In the genomic region with DNA sequence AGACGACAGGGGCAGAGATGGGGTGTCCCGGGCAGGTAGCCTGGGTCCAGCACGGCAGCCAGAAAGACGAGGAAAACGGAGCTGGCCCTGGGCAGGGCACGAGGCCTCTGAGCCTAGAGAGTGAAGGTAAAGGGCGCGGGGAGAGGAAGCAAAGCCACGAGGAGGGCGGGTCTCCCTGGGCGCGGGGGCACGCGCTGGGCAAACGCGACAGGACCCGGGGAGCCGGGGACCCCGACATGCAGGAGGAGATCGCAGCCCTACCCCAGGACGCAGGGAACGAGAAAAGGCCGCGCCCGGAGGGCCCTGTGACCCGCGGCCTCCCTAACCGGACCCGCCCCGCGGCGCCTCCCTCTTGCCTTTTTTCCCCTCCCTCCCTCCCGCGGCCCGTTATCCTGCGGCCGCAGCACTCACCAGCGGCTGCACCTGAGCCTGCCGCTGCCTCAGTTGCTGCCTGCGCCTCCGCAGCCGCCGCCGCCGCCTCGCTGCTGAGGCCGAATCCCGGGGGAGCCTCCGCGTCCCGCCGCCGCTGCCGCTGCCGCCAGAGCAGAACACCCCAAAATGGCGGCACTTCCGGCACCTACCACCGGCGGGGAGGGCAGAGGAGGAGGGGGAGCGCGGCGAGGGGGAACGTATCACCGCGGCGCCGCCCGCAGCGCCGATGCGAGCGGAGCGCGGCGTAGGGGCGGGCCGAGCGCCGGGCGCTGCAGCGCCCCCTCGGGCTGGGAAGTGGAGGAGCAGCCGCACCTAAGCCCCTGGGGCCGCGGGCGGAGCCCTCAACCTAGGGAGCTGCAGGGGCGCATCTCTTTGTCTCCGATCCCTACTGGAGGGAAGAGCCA, we compare ENCODE assay signal across 8 cellular contexts. TPM values are rescaled to one million over a fixed set of nuclear protein-coding genes. Genes with fewer than 3 reads are reported as not detected.
DNase-seq lines count a peak whose midpoint lies in the region; TF ChIP-seq lines count a peak whose summit lies in the region.

TSS of gene CELF1 (minus strand) at position 552 of the 836 bp plus-strand sequence. CDS start 53,609 bp downstream, outside the sequence.

- H3K27me3 Mint-ChIP-seq in nephron (ENCODE audit: low read depth), result no peaks in the 10 kb centered on the region
- H3K27me3 Mint-ChIP-seq in stimulated activated naive CD8-positive, alpha-beta T cell treated with anti-CD3 and anti-CD28 coated beads, Interleukin-15, Interleukin-2, amounts not matched to agents 100 ng/mL and 50 ng/mL, for 24 hours, result no peaks in the 10 kb centered on the region

- peak; percentile 73 for TF ChIP-seq POLR2A in Raji (IDR thresholded peaks at IDR 0.05; ENCODE audit: insufficient read depth, low read depth, low read length)

- H3K9me2 ChIP-seq in Loucy (replicated peaks; ENCODE audit: low read depth, low read length), result no peaks in the 10 kb centered on the region

- TF ChIP-seq CTCF in Loucy (conservative IDR thresholded peaks at IDR 0.05; ENCODE audit: low read length) (peak; percentile 72), fibroblast of pulmonary artery (IDR thresholded peaks at IDR 0.05; ENCODE audit: low read length, missing control alignments) (peak; percentile 45), nephron (IDR thresholded peaks at IDR 0.05; ENCODE audit: unreplicated experiment in 3 of 3) (peak; percentile 96 to 99 (median 97))

- H3K4me3 ChIP-seq in H7 (ENCODE audit: insufficient read depth, low read depth, low read length) (peak within 1 kb of the TSS; percentile 99), Loucy (ENCODE audit: low read length, poor library complexity, severe bottlenecking) (peak within 1 kb of the TSS; percentile 99), fibroblast of pulmonary artery (replicated peaks; ENCODE audit: low read depth, low read length) (peak within 1 kb of the TSS; percentile 97)

- H3K4me1 ChIP-seq in Loucy (ENCODE audit: insufficient read depth, low read length, poor library complexity, severe bottlenecking), result peaks cover 31% of the 10 kb centered on the region

- in situ Hi-C loops in G401 (cut with HindIII; ENCODE audit: low sequenced_read_pairs), result no loop called here

- H3K4me2 ChIP-seq in Loucy (ENCODE audit: low read depth, low read length, poor library complexity, severe bottlenecking), result peak within 1 kb of the TSS; percentile 94

- peaks cover 55% of the 10 kb centered on the region for H3K79me2 ChIP-seq in Loucy (ENCODE audit: insufficient read depth, low read length)

- peak within 1 kb of the TSS; percentile 95 for H3K9ac ChIP-seq in Loucy (ENCODE audit: low read depth, low read length, poor library complexity, severe bottlenecking)

- no peaks in the 10 kb centered on the region for H3K27me3 ChIP-seq in H7 (ENCODE audit: control insufficient read depth, insufficient read depth, low read length)
- H3K27me3 ChIP-seq in Loucy (ENCODE audit: insufficient read depth, low read length, poor library complexity, severe bottlenecking), result no peaks in the 10 kb centered on the region

- H3K4me3 Mint-ChIP-seq in nephron, result peak within 1 kb of the TSS; percentile 99 to 100 (median 99)
- H3K4me3 Mint-ChIP-seq in stimulated activated naive CD8-positive, alpha-beta T cell treated with anti-CD3 and anti-CD28 coated beads, Interleukin-15, Interleukin-2, amounts not matched to agents 100 ng/mL and 50 ng/mL, for 24 hours, result peak within 1 kb of the TSS; percentile 98

- H3K36me3 Mint-ChIP-seq in nephron (ENCODE audit: low read depth), result peaks cover 14% of the 10 kb centered on the region
- H3K36me3 Mint-ChIP-seq in stimulated activated naive CD8-positive, alpha-beta T cell treated with anti-CD3 and anti-CD28 coated beads, Interleukin-15, Interleukin-2, amounts not matched to agents 100 ng/mL and 50 ng/mL, for 24 hours (ENCODE audit: low read depth), result peaks cover 33% of the 10 kb centered on the region

- peak; percentile 90 for DNase-seq in G401 (ENCODE audit: low spot score)
- peak; percentile 93 for DNase-seq in H7
- peak; percentile 90 for DNase-seq in activated T-helper 9 cell treated with anti-CD3 and anti-CD28 coated beads, Interleukin-2, amount 50 U/mL, for 16 hours (ENCODE audit: low read depth)
- peak; percentile 87 for DNase-seq in fibroblast of pulmonary artery (ENCODE audit: low read depth)

- no peaks in the 10 kb centered on the region for H3F3A ChIP-seq in Loucy (ENCODE audit: low read depth)

- H3K9me3 ChIP-seq in Loucy (ENCODE audit: insufficient read depth, low read depth, low read length), result no peaks in the 10 kb centered on the region

- H3K4me1 Mint-ChIP-seq in nephron, result peaks cover 29% of the 10 kb centered on the region
- H3K4me1 Mint-ChIP-seq in stimulated activated naive CD8-positive, alpha-beta T cell treated with anti-CD3 and anti-CD28 coated beads, Interleukin-15, Interleukin-2, amounts not matched to agents 100 ng/mL and 50 ng/mL, for 24 hours (ENCODE audit: low read depth), result peaks cover 44% of the 10 kb centered on the region

- H3K27ac Mint-ChIP-seq in nephron, result peak within 1 kb of the TSS; percentile 92 to 99 (median 97)
- peak within 1 kb of the TSS; percentile 97 for H3K27ac Mint-ChIP-seq in stimulated activated naive CD8-positive, alpha-beta T cell treated with anti-CD3 and anti-CD28 coated beads, Interleukin-15, Interleukin-2, amounts not matched to agents 100 ng/mL and 50 ng/mL, for 24 hours

- peak within 1 kb of the TSS; percentile 99 for H2AFZ ChIP-seq in Loucy (ENCODE audit: low read length)

- no peaks in the 10 kb centered on the region for H3K36me3 ChIP-seq in H7 (replicated peaks; ENCODE audit: control insufficient read depth, insufficient read depth, low read length)
- no peaks in the 10 kb centered on the region for H3K36me3 ChIP-seq in Loucy (ENCODE audit: insufficient read depth, low read length)

- H4K20me1 ChIP-seq in Loucy (ENCODE audit: insufficient read depth, low read length, poor library complexity, severe bottlenecking), result peaks cover 47% of the 10 kb centered on the region

- no peaks in the 10 kb centered on the region for H3K9me3 Mint-ChIP-seq in nephron
- H3K9me3 Mint-ChIP-seq in stimulated activated naive CD8-positive, alpha-beta T cell treated with anti-CD3 and anti-CD28 coated beads, Interleukin-15, Interleukin-2, amounts not matched to agents 100 ng/mL and 50 ng/mL, for 24 hours, result no peaks in the 10 kb centered on the region

RNA-seq across cellular contexts. Expression of gene CELF1, which starts in this region (rescaled TPM):
- total RNA-seq in G401 (2014; rRNA removed; shearing (Covaris generic)), result 58.7 and 94.4 TPM in 2 replicates
- 119 and 155 TPM in 2 replicates for total RNA-seq in H7 (2014; rRNA removed; shearing (Covaris generic))

Comparison
In these comparisons a context has a peak if more than half of its experiments do, and no peak if none do; other contexts are left out.
1. Peak in every context shown above with its lines: DNase-seq and H3K4me3 ChIP-seq.
2. CTCF ChIP-seq: peak in every context shown above with its lines; median percentile 97 in nephron; 72 in Loucy; 45 in fibroblast of pulmonary artery.